ENCODE assay signal across 1 cellular context in the genomic region with DNA sequence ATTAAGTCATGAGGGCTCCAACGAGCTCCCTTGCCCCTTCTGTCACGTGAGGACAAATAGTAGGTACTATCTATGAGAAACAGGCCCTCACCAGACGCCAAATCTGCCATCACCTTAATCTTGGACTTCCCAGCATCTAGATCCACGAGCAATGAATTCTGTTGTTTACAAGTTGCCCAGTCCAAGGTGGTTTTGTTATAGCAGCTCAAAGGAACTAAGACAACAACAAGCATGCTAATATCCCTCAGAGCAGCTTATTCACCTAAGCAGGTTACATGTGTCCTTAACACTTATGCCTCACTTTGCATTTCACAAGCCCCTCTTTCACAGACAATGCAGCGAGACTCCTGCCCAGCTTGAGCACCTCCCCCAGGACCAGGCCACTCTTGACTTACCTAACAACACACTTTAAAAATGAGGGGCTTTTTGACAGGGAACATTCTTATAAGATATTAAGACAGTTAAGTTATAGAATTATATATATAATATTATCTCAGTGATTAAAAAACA.
A peak's percentile ranks its signal among the peaks of the same experiment; 100 is the strongest.
TF ChIP-seq lines count a peak whose summit lies in the region.

No MANE protein-coding gene starts in this region.

TF ChIP-seq in GM23338, 12 proteins besides CTCF, POLR2A, EP300 and RAD21 (continued from another document):
- TF ChIP-seq, protein P1, sequence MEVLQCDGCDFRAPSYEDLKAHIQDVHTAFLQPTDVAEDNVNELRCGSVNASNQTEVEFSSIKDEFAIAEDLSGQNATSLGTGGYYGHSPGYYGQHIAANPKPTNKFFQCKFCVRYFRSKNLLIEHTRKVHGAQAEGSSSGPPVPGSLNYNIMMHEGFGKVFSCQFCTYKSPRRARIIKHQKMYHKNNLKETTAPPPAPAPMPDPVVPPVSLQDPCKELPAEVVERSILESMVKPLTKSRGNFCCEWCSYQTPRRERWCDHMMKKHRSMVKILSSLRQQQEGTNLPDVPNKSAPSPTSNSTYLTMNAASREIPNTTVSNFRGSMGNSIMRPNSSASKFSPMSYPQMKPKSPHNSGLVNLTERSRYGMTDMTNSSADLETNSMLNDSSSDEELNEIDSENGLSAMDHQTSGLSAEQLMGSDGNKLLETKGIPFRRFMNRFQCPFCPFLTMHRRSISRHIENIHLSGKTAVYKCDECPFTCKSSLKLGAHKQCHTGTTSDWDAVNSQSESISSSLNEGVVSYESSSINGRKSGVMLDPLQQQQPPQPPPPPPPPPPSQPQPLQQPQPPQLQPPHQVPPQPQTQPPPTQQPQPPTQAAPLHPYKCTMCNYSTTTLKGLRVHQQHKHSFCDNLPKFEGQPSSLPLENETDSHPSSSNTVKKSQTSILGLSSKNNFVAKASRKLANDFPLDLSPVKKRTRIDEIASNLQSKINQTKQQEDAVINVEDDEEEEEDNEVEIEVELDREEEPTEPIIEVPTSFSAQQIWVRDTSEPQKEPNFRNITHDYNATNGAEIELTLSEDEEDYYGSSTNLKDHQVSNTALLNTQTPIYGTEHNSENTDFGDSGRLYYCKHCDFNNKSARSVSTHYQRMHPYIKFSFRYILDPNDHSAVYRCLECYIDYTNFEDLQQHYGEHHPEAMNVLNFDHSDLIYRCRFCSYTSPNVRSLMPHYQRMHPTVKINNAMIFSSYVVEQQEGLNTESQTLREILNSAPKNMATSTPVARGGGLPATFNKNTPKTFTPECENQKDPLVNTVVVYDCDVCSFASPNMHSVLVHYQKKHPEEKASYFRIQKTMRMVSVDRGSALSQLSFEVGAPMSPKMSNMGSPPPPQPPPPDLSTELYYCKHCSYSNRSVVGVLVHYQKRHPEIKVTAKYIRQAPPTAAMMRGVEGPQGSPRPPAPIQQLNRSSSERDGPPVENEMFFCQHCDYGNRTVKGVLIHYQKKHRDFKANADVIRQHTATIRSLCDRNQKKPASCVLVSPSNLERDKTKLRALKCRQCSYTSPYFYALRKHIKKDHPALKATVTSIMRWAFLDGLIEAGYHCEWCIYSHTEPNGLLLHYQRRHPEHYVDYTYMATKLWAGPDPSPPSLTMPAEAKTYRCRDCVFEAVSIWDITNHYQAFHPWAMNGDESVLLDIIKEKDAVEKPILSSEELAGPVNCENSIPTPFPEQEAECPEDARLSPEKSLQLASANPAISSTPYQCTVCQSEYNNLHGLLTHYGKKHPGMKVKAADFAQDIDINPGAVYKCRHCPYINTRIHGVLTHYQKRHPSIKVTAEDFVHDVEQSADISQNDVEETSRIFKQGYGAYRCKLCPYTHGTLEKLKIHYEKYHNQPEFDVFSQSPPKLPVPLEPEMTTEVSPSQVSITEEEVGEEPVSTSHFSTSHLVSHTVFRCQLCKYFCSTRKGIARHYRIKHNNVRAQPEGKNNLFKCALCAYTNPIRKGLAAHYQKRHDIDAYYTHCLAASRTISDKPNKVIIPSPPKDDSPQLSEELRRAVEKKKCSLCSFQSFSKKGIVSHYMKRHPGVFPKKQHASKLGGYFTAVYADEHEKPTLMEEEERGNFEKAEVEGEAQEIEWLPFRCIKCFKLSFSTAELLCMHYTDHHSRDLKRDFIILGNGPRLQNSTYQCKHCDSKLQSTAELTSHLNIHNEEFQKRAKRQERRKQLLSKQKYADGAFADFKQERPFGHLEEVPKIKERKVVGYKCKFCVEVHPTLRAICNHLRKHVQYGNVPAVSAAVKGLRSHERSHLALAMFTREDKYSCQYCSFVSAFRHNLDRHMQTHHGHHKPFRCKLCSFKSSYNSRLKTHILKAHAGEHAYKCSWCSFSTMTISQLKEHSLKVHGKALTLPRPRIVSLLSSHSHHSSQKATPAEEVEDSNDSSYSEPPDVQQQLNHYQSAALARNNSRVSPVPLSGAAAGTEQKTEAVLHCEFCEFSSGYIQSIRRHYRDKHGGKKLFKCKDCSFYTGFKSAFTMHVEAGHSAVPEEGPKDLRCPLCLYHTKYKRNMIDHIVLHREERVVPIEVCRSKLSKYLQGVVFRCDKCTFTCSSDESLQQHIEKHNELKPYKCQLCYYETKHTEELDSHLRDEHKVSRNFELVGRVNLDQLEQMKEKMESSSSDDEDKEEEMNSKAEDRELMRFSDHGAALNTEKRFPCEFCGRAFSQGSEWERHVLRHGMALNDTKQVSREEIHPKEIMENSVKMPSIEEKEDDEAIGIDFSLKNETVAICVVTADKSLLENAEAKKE (CRISPR knock-in tag; IDR thresholded peaks at IDR 0.05): 0 out of 2 replicates have a peak, but pooled peaks have one; percentile 37
